Comparison of ENCODE assay signal across 2 cellular contexts in the genomic region with DNA sequence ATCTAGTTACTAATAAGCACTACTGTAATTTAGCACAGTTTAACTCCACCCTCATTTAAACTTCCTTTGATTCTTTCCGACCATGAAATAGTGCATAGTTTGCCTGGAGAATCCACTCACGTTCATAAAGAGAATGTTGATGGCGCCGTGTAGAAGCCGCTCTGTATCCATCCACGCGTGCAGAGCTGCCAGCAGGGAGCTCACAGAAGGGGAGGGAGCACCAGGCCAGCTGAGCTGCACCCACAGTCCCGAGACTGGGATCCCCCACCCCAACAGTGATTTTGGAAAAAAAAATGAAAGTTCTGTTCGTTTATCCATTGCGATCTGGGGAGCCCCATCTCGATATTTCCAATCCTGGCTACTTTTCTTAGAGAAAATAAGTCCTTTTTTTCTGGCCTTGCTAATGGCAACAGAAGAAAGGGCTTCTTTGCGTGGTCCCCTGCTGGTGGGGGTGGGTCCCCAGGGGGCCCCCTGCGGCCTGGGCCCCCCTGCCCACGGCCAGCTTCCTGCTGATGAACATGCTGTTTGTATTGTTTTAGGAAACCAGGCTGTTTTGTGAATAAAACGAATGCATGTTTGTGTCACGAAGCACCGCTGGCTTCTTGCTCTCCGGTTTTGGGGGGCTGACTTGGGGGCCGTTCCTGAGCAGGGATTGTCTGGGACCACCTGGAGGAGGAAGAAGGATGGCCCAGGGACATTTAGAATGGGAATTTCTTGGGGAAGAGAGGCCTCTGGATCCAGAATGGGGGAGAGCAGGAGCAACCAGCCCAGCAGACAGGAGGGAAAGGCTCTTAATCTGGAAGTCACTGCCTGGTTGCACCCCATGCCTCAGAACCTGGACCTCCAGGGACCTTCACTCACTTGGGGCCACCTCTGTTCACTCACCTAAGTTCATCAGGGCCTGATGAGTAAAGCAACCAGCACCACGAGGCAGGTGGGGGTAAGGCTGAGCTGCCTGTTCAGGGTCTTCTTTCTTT.
TF ChIP-seq lines count a peak whose summit lies in the region.

No MANE protein-coding gene starts in this region.

TF ChIP-seq in GM23338, 12 proteins besides CTCF, POLR2A, EP300 and RAD21:
- no peak for TF ChIP-seq EZH2 (IDR thresholded peaks at IDR 0.05; ENCODE audit: low read depth, unreplicated experiment)
- TF ChIP-seq ZNF331 (CRISPR knock-in tag; IDR thresholded peaks at IDR 0.05; ENCODE audit: low read depth): no peak
- no peak for TF ChIP-seq ZNF114 (CRISPR knock-in tag; IDR thresholded peaks at IDR 0.05)
- TF ChIP-seq, protein P1, sequence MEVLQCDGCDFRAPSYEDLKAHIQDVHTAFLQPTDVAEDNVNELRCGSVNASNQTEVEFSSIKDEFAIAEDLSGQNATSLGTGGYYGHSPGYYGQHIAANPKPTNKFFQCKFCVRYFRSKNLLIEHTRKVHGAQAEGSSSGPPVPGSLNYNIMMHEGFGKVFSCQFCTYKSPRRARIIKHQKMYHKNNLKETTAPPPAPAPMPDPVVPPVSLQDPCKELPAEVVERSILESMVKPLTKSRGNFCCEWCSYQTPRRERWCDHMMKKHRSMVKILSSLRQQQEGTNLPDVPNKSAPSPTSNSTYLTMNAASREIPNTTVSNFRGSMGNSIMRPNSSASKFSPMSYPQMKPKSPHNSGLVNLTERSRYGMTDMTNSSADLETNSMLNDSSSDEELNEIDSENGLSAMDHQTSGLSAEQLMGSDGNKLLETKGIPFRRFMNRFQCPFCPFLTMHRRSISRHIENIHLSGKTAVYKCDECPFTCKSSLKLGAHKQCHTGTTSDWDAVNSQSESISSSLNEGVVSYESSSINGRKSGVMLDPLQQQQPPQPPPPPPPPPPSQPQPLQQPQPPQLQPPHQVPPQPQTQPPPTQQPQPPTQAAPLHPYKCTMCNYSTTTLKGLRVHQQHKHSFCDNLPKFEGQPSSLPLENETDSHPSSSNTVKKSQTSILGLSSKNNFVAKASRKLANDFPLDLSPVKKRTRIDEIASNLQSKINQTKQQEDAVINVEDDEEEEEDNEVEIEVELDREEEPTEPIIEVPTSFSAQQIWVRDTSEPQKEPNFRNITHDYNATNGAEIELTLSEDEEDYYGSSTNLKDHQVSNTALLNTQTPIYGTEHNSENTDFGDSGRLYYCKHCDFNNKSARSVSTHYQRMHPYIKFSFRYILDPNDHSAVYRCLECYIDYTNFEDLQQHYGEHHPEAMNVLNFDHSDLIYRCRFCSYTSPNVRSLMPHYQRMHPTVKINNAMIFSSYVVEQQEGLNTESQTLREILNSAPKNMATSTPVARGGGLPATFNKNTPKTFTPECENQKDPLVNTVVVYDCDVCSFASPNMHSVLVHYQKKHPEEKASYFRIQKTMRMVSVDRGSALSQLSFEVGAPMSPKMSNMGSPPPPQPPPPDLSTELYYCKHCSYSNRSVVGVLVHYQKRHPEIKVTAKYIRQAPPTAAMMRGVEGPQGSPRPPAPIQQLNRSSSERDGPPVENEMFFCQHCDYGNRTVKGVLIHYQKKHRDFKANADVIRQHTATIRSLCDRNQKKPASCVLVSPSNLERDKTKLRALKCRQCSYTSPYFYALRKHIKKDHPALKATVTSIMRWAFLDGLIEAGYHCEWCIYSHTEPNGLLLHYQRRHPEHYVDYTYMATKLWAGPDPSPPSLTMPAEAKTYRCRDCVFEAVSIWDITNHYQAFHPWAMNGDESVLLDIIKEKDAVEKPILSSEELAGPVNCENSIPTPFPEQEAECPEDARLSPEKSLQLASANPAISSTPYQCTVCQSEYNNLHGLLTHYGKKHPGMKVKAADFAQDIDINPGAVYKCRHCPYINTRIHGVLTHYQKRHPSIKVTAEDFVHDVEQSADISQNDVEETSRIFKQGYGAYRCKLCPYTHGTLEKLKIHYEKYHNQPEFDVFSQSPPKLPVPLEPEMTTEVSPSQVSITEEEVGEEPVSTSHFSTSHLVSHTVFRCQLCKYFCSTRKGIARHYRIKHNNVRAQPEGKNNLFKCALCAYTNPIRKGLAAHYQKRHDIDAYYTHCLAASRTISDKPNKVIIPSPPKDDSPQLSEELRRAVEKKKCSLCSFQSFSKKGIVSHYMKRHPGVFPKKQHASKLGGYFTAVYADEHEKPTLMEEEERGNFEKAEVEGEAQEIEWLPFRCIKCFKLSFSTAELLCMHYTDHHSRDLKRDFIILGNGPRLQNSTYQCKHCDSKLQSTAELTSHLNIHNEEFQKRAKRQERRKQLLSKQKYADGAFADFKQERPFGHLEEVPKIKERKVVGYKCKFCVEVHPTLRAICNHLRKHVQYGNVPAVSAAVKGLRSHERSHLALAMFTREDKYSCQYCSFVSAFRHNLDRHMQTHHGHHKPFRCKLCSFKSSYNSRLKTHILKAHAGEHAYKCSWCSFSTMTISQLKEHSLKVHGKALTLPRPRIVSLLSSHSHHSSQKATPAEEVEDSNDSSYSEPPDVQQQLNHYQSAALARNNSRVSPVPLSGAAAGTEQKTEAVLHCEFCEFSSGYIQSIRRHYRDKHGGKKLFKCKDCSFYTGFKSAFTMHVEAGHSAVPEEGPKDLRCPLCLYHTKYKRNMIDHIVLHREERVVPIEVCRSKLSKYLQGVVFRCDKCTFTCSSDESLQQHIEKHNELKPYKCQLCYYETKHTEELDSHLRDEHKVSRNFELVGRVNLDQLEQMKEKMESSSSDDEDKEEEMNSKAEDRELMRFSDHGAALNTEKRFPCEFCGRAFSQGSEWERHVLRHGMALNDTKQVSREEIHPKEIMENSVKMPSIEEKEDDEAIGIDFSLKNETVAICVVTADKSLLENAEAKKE (CRISPR knock-in tag; IDR thresholded peaks at IDR 0.05): no peak
- no peak for TF ChIP-seq EZH2phosphoT487 (IDR thresholded peaks at IDR 0.05; ENCODE audit: unreplicated experiment)
- no peak for TF ChIP-seq NANOG (IDR thresholded peaks at IDR 0.05; ENCODE audit: borderline replicate concordance)
- no peak for TF ChIP-seq POLR2AphosphoS5 (IDR thresholded peaks at IDR 0.05; ENCODE audit: low read depth)
- TF ChIP-seq, protein P2, sequence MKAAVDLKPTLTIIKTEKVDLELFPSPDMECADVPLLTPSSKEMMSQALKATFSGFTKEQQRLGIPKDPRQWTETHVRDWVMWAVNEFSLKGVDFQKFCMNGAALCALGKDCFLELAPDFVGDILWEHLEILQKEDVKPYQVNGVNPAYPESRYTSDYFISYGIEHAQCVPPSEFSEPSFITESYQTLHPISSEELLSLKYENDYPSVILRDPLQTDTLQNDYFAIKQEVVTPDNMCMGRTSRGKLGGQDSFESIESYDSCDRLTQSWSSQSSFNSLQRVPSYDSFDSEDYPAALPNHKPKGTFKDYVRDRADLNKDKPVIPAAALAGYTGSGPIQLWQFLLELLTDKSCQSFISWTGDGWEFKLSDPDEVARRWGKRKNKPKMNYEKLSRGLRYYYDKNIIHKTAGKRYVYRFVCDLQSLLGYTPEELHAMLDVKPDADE (IDR thresholded peaks at IDR 0.05): no peak
- no peak for TF ChIP-seq STAT1 (IDR thresholded peaks at IDR 0.05; ENCODE audit: unreplicated experiment)

TF ChIP-seq in H1, 55 proteins besides CTCF, POLR2A, EP300 and RAD21:
- TF ChIP-seq KDM4A (IDR thresholded peaks at IDR 0.05; ENCODE audit: low read depth, low read length, severe bottlenecking) (no peak), KDM1A (IDR thresholded peaks at IDR 0.05; ENCODE audit: borderline replicate concordance, low read length) (no peak), TAF7 (optimal IDR thresholded peaks at IDR 0.05; ENCODE audit: borderline replicate concordance, low read depth, low read length) (no peak), TEAD4 (IDR thresholded peaks at IDR 0.05; ENCODE audit: low read depth, low read length) (no peak), JUND (IDR thresholded peaks at IDR 0.05; ENCODE audit: low read length) (no peak), RBBP5 (IDR thresholded peaks at IDR 0.05; ENCODE audit: borderline replicate concordance, low read depth, low read length) (no peak), CREB1 (IDR thresholded peaks at IDR 0.05) (no peak), ZNF274 (IDR thresholded peaks at IDR 0.05; ENCODE audit: borderline replicate concordance, extremely low read depth, low read length) (no peak), SRF (IDR thresholded peaks at IDR 0.05; ENCODE audit: low read depth, low read length) (no peak), CTBP2 (IDR thresholded peaks at IDR 0.05; ENCODE audit: borderline replicate concordance, insufficient read depth, insufficient read length, low read length) (no peak), GTF2F1 (IDR thresholded peaks at IDR 0.05; ENCODE audit: borderline replicate concordance, low read depth, low read length) (no peak), SIX5 (IDR thresholded peaks at IDR 0.05; ENCODE audit: low read depth, low read length) (no peak), CBX5 (IDR thresholded peaks at IDR 0.05; ENCODE audit: low read depth, low read length) (no peak), RNF2 (IDR thresholded peaks at IDR 0.05; ENCODE audit: borderline replicate concordance, low read depth, low read length, missing control alignments, poor library complexity, severe bottlenecking) (no peak), EGR1 (IDR thresholded peaks at IDR 0.05; ENCODE audit: borderline replicate concordance, low read depth, low read length) (no peak), RXRA (IDR thresholded peaks at IDR 0.05; ENCODE audit: insufficient read depth, low read depth, low read length) (no peak), SP2 (IDR thresholded peaks at IDR 0.05; ENCODE audit: low read length) (no peak)
- TF ChIP-seq, protein P3, sequence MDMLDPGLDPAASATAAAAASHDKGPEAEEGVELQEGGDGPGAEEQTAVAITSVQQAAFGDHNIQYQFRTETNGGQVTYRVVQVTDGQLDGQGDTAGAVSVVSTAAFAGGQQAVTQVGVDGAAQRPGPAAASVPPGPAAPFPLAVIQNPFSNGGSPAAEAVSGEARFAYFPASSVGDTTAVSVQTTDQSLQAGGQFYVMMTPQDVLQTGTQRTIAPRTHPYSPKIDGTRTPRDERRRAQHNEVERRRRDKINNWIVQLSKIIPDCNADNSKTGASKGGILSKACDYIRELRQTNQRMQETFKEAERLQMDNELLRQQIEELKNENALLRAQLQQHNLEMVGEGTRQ (IDR thresholded peaks at IDR 0.05; ENCODE audit: low read length): no peak
- TF ChIP-seq, protein P4, sequence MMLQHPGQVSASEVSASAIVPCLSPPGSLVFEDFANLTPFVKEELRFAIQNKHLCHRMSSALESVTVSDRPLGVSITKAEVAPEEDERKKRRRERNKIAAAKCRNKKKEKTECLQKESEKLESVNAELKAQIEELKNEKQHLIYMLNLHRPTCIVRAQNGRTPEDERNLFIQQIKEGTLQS (IDR thresholded peaks at IDR 0.05; ENCODE audit: insufficient read depth, low read depth, low read length): no peak
TF ChIP-seq in H1: peak in this region for 0.
